Comparison of ENCODE assay signal across 1 cellular context in the genomic region with DNA sequence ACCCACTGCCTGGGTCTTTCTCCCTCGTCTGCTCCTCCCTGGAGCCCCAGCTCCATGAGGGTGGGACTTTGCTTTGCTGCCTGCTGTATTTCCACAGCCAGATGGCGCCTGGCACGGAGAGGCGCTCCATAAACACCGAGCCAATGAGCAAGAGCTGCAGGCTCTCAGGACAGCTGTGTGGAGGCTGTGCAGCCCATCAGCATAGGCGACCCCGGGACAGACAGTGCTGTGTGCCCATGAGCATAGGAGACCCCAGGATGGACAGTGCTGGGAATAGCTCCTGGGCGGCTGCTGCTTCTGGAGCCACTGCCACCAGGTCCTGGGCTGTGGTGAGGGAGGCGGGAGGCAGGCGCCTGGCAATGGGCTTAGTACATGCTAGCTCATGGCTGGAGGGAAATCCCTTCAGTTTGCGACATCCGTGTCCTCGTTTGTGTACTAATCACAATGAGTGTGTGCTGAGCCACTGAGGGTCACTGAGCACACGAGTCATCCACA.
TF ChIP-seq lines count a peak whose summit lies in the region.

No MANE protein-coding gene starts in this region.

TF ChIP-seq in HepG2, 621 proteins besides CTCF, POLR2A, EP300 and RAD21:
- TF ChIP-seq SNRNP70 (IDR thresholded peaks at IDR 0.05; ENCODE audit: low read depth, low read length) (no peak), FOXA3 (CRISPR knock-in tag; IDR thresholded peaks at IDR 0.05) (no peak), SAFB2 (CRISPR knock-in tag; IDR thresholded peaks at IDR 0.05; ENCODE audit: borderline replicate concordance, low read depth) (no peak), AGO2 (optimal IDR thresholded peaks at IDR 0.05; ENCODE audit: low read depth, low read length) (peak; percentile 56), RXRB (CRISPR knock-in tag; IDR thresholded peaks at IDR 0.05; ENCODE audit: borderline replicate concordance) (no peak)
- TF ChIP-seq, protein P1, sequence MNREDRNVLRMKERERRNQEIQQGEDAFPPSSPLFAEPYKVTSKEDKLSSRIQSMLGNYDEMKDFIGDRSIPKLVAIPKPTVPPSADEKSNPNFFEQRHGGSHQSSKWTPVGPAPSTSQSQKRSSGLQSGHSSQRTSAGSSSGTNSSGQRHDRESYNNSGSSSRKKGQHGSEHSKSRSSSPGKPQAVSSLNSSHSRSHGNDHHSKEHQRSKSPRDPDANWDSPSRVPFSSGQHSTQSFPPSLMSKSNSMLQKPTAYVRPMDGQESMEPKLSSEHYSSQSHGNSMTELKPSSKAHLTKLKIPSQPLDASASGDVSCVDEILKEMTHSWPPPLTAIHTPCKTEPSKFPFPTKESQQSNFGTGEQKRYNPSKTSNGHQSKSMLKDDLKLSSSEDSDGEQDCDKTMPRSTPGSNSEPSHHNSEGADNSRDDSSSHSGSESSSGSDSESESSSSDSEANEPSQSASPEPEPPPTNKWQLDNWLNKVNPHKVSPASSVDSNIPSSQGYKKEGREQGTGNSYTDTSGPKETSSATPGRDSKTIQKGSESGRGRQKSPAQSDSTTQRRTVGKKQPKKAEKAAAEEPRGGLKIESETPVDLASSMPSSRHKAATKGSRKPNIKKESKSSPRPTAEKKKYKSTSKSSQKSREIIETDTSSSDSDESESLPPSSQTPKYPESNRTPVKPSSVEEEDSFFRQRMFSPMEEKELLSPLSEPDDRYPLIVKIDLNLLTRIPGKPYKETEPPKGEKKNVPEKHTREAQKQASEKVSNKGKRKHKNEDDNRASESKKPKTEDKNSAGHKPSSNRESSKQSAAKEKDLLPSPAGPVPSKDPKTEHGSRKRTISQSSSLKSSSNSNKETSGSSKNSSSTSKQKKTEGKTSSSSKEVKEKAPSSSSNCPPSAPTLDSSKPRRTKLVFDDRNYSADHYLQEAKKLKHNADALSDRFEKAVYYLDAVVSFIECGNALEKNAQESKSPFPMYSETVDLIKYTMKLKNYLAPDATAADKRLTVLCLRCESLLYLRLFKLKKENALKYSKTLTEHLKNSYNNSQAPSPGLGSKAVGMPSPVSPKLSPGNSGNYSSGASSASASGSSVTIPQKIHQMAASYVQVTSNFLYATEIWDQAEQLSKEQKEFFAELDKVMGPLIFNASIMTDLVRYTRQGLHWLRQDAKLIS (CRISPR knock-in tag; IDR thresholded peaks at IDR 0.05), result no peak
- TF ChIP-seq, protein P2, sequence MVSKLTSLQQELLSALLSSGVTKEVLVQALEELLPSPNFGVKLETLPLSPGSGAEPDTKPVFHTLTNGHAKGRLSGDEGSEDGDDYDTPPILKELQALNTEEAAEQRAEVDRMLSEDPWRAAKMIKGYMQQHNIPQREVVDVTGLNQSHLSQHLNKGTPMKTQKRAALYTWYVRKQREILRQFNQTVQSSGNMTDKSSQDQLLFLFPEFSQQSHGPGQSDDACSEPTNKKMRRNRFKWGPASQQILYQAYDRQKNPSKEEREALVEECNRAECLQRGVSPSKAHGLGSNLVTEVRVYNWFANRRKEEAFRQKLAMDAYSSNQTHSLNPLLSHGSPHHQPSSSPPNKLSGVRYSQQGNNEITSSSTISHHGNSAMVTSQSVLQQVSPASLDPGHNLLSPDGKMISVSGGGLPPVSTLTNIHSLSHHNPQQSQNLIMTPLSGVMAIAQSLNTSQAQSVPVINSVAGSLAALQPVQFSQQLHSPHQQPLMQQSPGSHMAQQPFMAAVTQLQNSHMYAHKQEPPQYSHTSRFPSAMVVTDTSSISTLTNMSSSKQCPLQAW (CRISPR knock-in tag; IDR thresholded peaks at IDR 0.05), result no peak
